Comparison of ENCODE assay signal across 9 cellular contexts in genomic region chr18:25349926-25350560, GRCh38. TPM values are rescaled to one million over a fixed set of nuclear protein-coding genes. Genes with fewer than 3 reads are reported as not detected.
DNase-seq lines count a peak whose midpoint lies in the region; ATAC-seq, FAIRE-seq and TF ChIP-seq lines count a peak whose summit lies in the region.
"Had no signal": no experiment of that assay in that cellular context is flagged by ENCODE, and none has a peak within 500 bp of the region (broad histone marks: within the 10 kb centered on the region; RNA-seq: fewer than 3 reads in every experiment).

No MANE protein-coding gene starts in this region.

- H3K36me3 Mint-ChIP-seq in activated B cell treated with CpG ODN at 0.5 μM for 24 hours (ENCODE audit: low read depth) = peaks cover 2% of the 10 kb centered on the region

- no peak for FAIRE-seq in urothelium cell line (lab: Jason Lieb, UNC)

- H3K27me3 ChIP-seq in cardiac muscle cell = peaks cover 22% of the 10 kb centered on the region

- peaks cover 52% of the 10 kb centered on the region for H3K27me3 Mint-ChIP-seq in activated B cell treated with CpG ODN at 0.5 μM for 24 hours

- TF ChIP-seq CTCF in activated B cell treated with CpG ODN at 0.5 μM for 24 hours (IDR thresholded peaks at IDR 0.05) (no peak), cardiac muscle cell (IDR thresholded peaks at IDR 0.05; ENCODE audit: low read depth, low read length) (no peak)

- H3K4me3 Mint-ChIP-seq in activated B cell treated with CpG ODN at 0.5 μM for 24 hours = peak overlapping the region; percentile 87

- no peak for ATAC-seq in activated B cell treated with CpG ODN at 0.5 μM for 24 hours (ENCODE audit: low read depth)

- H3K9me3 ChIP-seq in cardiac muscle cell (ENCODE audit: low read depth) = no peaks in the 10 kb centered on the region

- CTCF ChIA-PET in activated B cell treated with CpG ODN at 0.5 μM for 24 hours (lab: Charles Lee) = no interaction called here

- peaks cover 38% of the 10 kb centered on the region for H3K4me1 ChIP-seq in cardiac muscle cell (ENCODE audit: low read depth)

- no peaks in the 10 kb centered on the region for H3K36me3 ChIP-seq in cardiac muscle cell

- peaks cover 23% of the 10 kb centered on the region for H3K4me1 Mint-ChIP-seq in activated B cell treated with CpG ODN at 0.5 μM for 24 hours

- DNase-seq in HCEC 1CT = peak; percentile 6
- no peak for DNase-seq in activated B cell treated with CpG ODN at 0.5 μM for 24 hours
- DNase-seq in cardiac muscle cell (ENCODE audit: low read depth in 1 of 2, low spot score in 1 of 2) = peak; percentile 20 to 52
- DNase-seq in posterior vena cava (ENCODE audit: low spot score) = peak; percentile 79
- DNase-seq in urothelium cell line (ENCODE audit: low spot score) = no peak
- DNase-seq in NCI-H2081 (lab: John Stamatoyannopoulos, UW) = no peak
- no peak for DNase-seq in DMS153 treated with DMSO at 0.1 percent for 48 hours (lab: John Stamatoyannopoulos, UW; ENCODE audit: unreplicated experiment)
- no peak for DNase-seq in HuH-7.5 (ENCODE audit: low spot score)

- intact Hi-C loops in activated B cell treated with CpG ODN at 0.5 μM for 24 hours (cut with micrococcal nuclease) = loop anchor here (2.0 to 10.0 kb wide), 5 partner anchors 167 to 1195 kb away; partner anchors contain the start of genes KCTD1, OSBPL1A, SS18 and TAF4B
- intact Hi-C loops in posterior vena cava (cut with DNase I) = loop anchor here in 1 of 2 donors (5.0 to 10.0 kb wide), 3 partner anchors 65 to 185 kb away; no protein-coding TSS in a partner anchor

- peak overlapping the region; percentile 66 for H3K27ac Mint-ChIP-seq in activated B cell treated with CpG ODN at 0.5 μM for 24 hours

- H3K9me3 Mint-ChIP-seq in activated B cell treated with CpG ODN at 0.5 μM for 24 hours = no peaks in the 10 kb centered on the region

- H3K4me3 ChIP-seq in cardiac muscle cell = peak overlapping the region; percentile 96

- peak overlapping the region; percentile 93 for H3K27ac ChIP-seq in cardiac muscle cell

- POLR2A ChIA-PET in activated B cell treated with CpG ODN at 0.5 μM for 24 hours (lab: Charles Lee) = no interaction called here

RNA-seq across cellular contexts. Expression of gene ZNF521, which starts 1.9 kb away (rescaled TPM):
- total RNA-seq in activated B cell treated with CpG ODN at 0.5 μM for 24 hours = 0.16 and 0.61 TPM in 2 replicates
- 152 and 442 TPM in 2 replicates for total RNA-seq in cardiac muscle cell
- 34.2 and 47.9 TPM in 2 replicates for polyA plus RNA-seq in cardiac muscle cell
- total RNA-seq in posterior vena cava = 10 to 100 TPM; 29.0 to 44.5 TPM
- total RNA-seq: T-helper 1 cell treated with Interleukin-12 subunit alpha and Interleukin-12 subunit beta and Interleukin-4 antibody, amounts not matched to agents 30 ng/mL and 1 ng/mL, for 36 hours had no signal

Comparison
In these comparisons a context has a peak if more than half of its experiments do, and no peak if none do; other contexts are left out.
1. DNase-seq: peak in HCEC 1CT (single experiment), cardiac muscle cell (2 of 2) and posterior vena cava (single experiment); none in activated B cell treated with CpG ODN at 0.5 μM for 24 hours (single experiment), urothelium cell line (single experiment), NCI-H2081 (0 of 2), DMS153 treated with DMSO at 0.1 percent for 48 hours (single experiment) and HuH-7.5 (single experiment).
2. RNA of gene ZNF521, which starts 1.9 kb away (total RNA-seq): 152 to 442 TPM in cardiac muscle cell and 29.0 to 44.5 TPM in posterior vena cava; 0.16 to 0.61 TPM in activated B cell treated with CpG ODN at 0.5 μM for 24 hours; every median in the first group is over 10 times any median in the second.